ENCODE assay signal across 20 cellular contexts in genomic region chr6:26315274-26315673, GRCh38. TPM values are rescaled to one million over a fixed set of nuclear protein-coding genes. Genes with fewer than 3 reads are reported as not detected.
DNase-seq lines count a peak whose midpoint lies in the region; ATAC-seq, FAIRE-seq and TF ChIP-seq lines count a peak whose summit lies in the region.
"Had no signal": no experiment of that assay in that cellular context is flagged by ENCODE, and none has a peak within 500 bp of the region (broad histone marks: within the 10 kb centered on the region; RNA-seq: fewer than 3 reads in every experiment).

No MANE protein-coding gene starts in this region.

- H3K27me3 ChIP-seq in HepG2 (ENCODE audit: control insufficient read depth in 1 of 2, insufficient read depth in 2 of 2, low read length in 2 of 2) (no peaks in the 10 kb centered on the region), right lobe of liver (peaks cover 0 to 7% of the 10 kb centered on the region in 2 donors), neural progenitor cell (peaks cover 8% of the 10 kb centered on the region)
- H3K27me3 ChIP-seq: Peyer's patch, SJSA1 had no signal

- no peak for TF ChIP-seq POLR2A in HepG2 (IDR thresholded peaks at IDR 0.05; ENCODE audit: insufficient read depth in 1 of 2, low read depth in 2 of 2, low read length in 2 of 2)
- no peak for TF ChIP-seq POLR2A in right lobe of liver (IDR thresholded peaks at IDR 0.05)

- DNase-seq in HepG2 (ENCODE audit: low spot score) (no peak), right lobe of liver (no peak), neural progenitor cell (ENCODE audit: low spot score) (no peak), NCI-H146 (lab: John Stamatoyannopoulos, UW) (no peak), NCI-H2171 (lab: John Stamatoyannopoulos, UW) (no peak), NCI-H2081 (lab: John Stamatoyannopoulos, UW) (no peak)
- DNase-seq: CD4-positive, alpha-beta memory T cell; NCI-H187 treated with DMSO at 0.1 percent for 48 hours; NCI-H345; NCI-H524 treated with DMSO at 0.1 percent for 48 hours; NCI-H82; Peyer's patch had no signal

- H2AFZ ChIP-seq in HepG2 (ENCODE audit: low read length) (no peak overlapping the region), neural progenitor cell (replicated peaks) (no peak overlapping the region)

- H3K9me3 ChIP-seq in HepG2 (ENCODE audit: low read length) (no peaks in the 10 kb centered on the region), right lobe of liver (no peaks in the 10 kb centered on the region), neural progenitor cell (ENCODE audit: low read depth) (no peaks in the 10 kb centered on the region)
- H3K9me3 ChIP-seq: BLaER1, Peyer's patch, SJSA1 had no signal

- H3K9ac ChIP-seq in HepG2 (ENCODE audit: insufficient read depth, low read depth, low read length) (no peak overlapping the region), neural progenitor cell (no peak overlapping the region)
- H3K9ac ChIP-seq: BLaER1 had no signal

- no peak overlapping the region for H3K4me3 ChIP-seq in HepG2 (replicated peaks in 1 of 3; ENCODE audit: insufficient read depth in 1 of 3, low read depth in 2 of 3, low read length in 3 of 3)
- H3K4me3 ChIP-seq in right lobe of liver: no peak overlapping the region
- H3K4me3 ChIP-seq in neural progenitor cell: no peak overlapping the region
- H3K4me3 ChIP-seq: BLaER1, Peyer's patch, SJSA1 had no signal

- ATAC-seq in HepG2: no peak
- ATAC-seq in right lobe of liver: no peak
- ATAC-seq: HCT116 had no signal

- peak overlapping the region in 1 of 3 donors; percentile 89 for H3K27ac Mint-ChIP-seq in IgD-negative memory B cell
- H3K27ac Mint-ChIP-seq in brain: no peak overlapping the region
- no peak overlapping the region for H3K27ac Mint-ChIP-seq in neural progenitor cell

- H3K4me3 Mint-ChIP-seq in IgD-negative memory B cell: peak overlapping the region in 3 of 4 donors; percentile 27 to 76 (median 43)
- H3K4me3 Mint-ChIP-seq in brain: peak overlapping the region; percentile 15 to 86 (median 78)
- H3K4me3 Mint-ChIP-seq in neural progenitor cell: peak overlapping the region; percentile 80

- H3K79me2 ChIP-seq in HepG2 (ENCODE audit: insufficient read depth, low read length) (no peaks in the 10 kb centered on the region), neural progenitor cell (ENCODE audit: low read depth) (no peaks in the 10 kb centered on the region)

- no peak for TF ChIP-seq EP300 in HepG2 (IDR thresholded peaks at IDR 0.05; ENCODE audit: low read depth in 2 of 2, low read length in 2 of 2)
- TF ChIP-seq EP300 in HepG2 (CRISPR knock-in tag; IDR thresholded peaks at IDR 0.05; ENCODE audit: borderline replicate concordance): no peak

- in situ Hi-C loops in HepG2 (cut with HindIII; ENCODE audit: extremely low pct_ligation_motif_present, low pct_unique_long_range_greater_than_20kb): loop anchor here (10.0 to 25.0 kb wide), 2 partner anchors 140 to 1197 kb away; no protein-coding TSS in a partner anchor

- no peak for FAIRE-seq in HepG2 (lab: Jason Lieb, UNC)
- FAIRE-seq: G401.6, GM12892, H1 had no signal

- no peak for TF ChIP-seq CTCF in HepG2 (CRISPR knock-in tag; IDR thresholded peaks at IDR 0.05)
- no peak for TF ChIP-seq CTCF in right lobe of liver (IDR thresholded peaks at IDR 0.05)
- TF ChIP-seq CTCF in brain (conservative IDR thresholded peaks at IDR 0.05): no peak
- TF ChIP-seq CTCF in neural progenitor cell (IDR thresholded peaks at IDR 0.05): no peak

- intact Hi-C loops in HepG2 (cut with micrococcal nuclease; ENCODE audit: unreplicated experiment): loop anchor here (10.0 kb wide), 1 partner anchor 250 kb away; no protein-coding TSS in a partner anchor
- intact Hi-C loops in right lobe of liver (cut with DNase I): no loop called here

- H4K20me1 ChIP-seq in HepG2 (ENCODE audit: insufficient read depth, low read length) (no peaks in the 10 kb centered on the region), neural progenitor cell (ENCODE audit: low read depth) (peaks cover 3% of the 10 kb centered on the region)
- H4K20me1 ChIP-seq: BLaER1 had no signal

- H3K36me3 ChIP-seq in HepG2 (replicated peaks in 1 of 2; ENCODE audit: control insufficient read depth in 1 of 2, insufficient read depth in 2 of 2, low read length in 2 of 2) (no peaks in the 10 kb centered on the region), right lobe of liver (no peaks in the 10 kb centered on the region), neural progenitor cell (no peaks in the 10 kb centered on the region)
- H3K36me3 ChIP-seq: BLaER1, Peyer's patch, SJSA1 had no signal

- H3K9me3 Mint-ChIP-seq in IgD-negative memory B cell: peaks cover 0 to 5% (median 0%) of the 10 kb centered on the region in 3 donors
- peaks cover 0 to 15% (median 0%) of the 10 kb centered on the region in 5 experiments for H3K9me3 Mint-ChIP-seq in brain
- peaks cover 12% of the 10 kb centered on the region for H3K9me3 Mint-ChIP-seq in neural progenitor cell

- peaks cover 45% of the 10 kb centered on the region for H3F3A ChIP-seq in neural progenitor cell (ENCODE audit: low read depth)

- H3K4me2 ChIP-seq in HepG2 (ENCODE audit: low read depth, low read length) (no peak overlapping the region), neural progenitor cell (no peak overlapping the region)
- H3K4me2 ChIP-seq: BLaER1 had no signal

- BruUV-seq in HepG2 (replicated peaks; lab: Mats Ljungman, UMichigan): no TSS peak

- POLR2A ChIA-PET in HepG2 (lab: Yijun Ruan, JAX): no interaction called here

- H3K4me1 ChIP-seq in HepG2 (ENCODE audit: insufficient read depth, low read length) (peaks cover 76% of the 10 kb centered on the region), right lobe of liver (no peaks in the 10 kb centered on the region), neural progenitor cell (no peaks in the 10 kb centered on the region)

- H3K27ac ChIP-seq in HepG2 (ENCODE audit: extremely low read length, insufficient read depth, low read length) (no peak overlapping the region), right lobe of liver (no peak overlapping the region), neural progenitor cell (no peak overlapping the region)
- H3K27ac ChIP-seq: BLaER1, Peyer's patch, SJSA1 had no signal

- H3K27me3 Mint-ChIP-seq in IgD-negative memory B cell (peaks cover 18% of the 10 kb centered on the region), brain (peaks cover 49% of the 10 kb centered on the region), neural progenitor cell (ENCODE audit: insufficient read depth, low read depth) (peaks cover 30% of the 10 kb centered on the region)

- H3K4me1 Mint-ChIP-seq in IgD-negative memory B cell (peaks cover 20 to 32% (median 27%) of the 10 kb centered on the region in 3 donors), brain (peaks cover 33% of the 10 kb centered on the region), neural progenitor cell (peaks cover 23% of the 10 kb centered on the region)

- H3K36me3 Mint-ChIP-seq in IgD-negative memory B cell: peaks cover 7% of the 10 kb centered on the region
- H3K36me3 Mint-ChIP-seq in brain: no peaks in the 10 kb centered on the region
- H3K36me3 Mint-ChIP-seq in neural progenitor cell: no peaks in the 10 kb centered on the region

- CTCF ChIA-PET in HepG2 (lab: Yijun Ruan, JAX; ENCODE audit: low intra/inter-chr PET ratio, low total read pairs): no interaction called here

- 82% methylated on average over 2 of the region's 2 CpGs for WGBS in HepG2 (ENCODE audit: low lambda C conversion rate)
- 83% methylated on average over 2 of the region's 2 CpGs for WGBS in right lobe of liver (ENCODE audit: insufficient coverage, low coverage, low lambda C conversion rate, missing lambda C conversion rate)

- TF ChIP-seq RAD21 in HepG2 (CRISPR knock-in tag; IDR thresholded peaks at IDR 0.05): no peak

RNA-seq across cellular contexts. Expression of gene BTN3A2, which starts 49.7 kb away (rescaled TPM):
- total RNA-seq in HepG2 (2016; rRNA removed; fragmentation: Illumina TruSeq; extraction: Trizol) (18.9 and 21.3 TPM in 2 replicates), right lobe of liver (10 to 100 TPM in 5 of 6 experiments, 1 to 10 TPM in 1; 7.7 to 21.6 (median 15.4) TPM), neural progenitor cell (ENCODE audit: low replicate concordance) (3.2 and 5.9 TPM in 2 replicates)
- 3.4 and 4.3 TPM in 2 replicates for total RNA-seq in HepG2 (2016; cell fraction: cytosol; rRNA removed; fragmentation: Illumina TruSeq; extraction: Trizol; ENCODE audit: low read depth)
- 17.8 and 20.4 TPM in 2 replicates for total RNA-seq in HepG2 (2016; cell fraction: insoluble cytoplasmic fraction; rRNA removed; fragmentation: Illumina TruSeq; extraction: Trizol)
- 13.3 and 13.9 TPM in 2 replicates for total RNA-seq in HepG2 (2016; cell fraction: membrane; rRNA removed; fragmentation: Illumina TruSeq; extraction: Trizol)
- 16.6 and 20.6 TPM in 2 replicates for total RNA-seq in HepG2 (2016; cell fraction: nucleus; rRNA removed; fragmentation: Illumina TruSeq; extraction: Trizol)
- polyA plus RNA-seq in HepG2 (2011; rRNA removed) (36.2 and 36.3 TPM in 2 replicates), IgD-negative memory B cell (91.7 TPM), brain (ENCODE audit: insufficient read depth, low read depth, low replicate concordance) (4.1 TPM)
- 28.2 and 31.2 TPM in 2 replicates for polyA plus RNA-seq in HepG2 (2011; cell fraction: cytosol; rRNA removed)
- 36.5 and 54.5 TPM in 2 replicates for polyA plus RNA-seq in HepG2 (2011; cell fraction: nucleus; rRNA removed)
- 22.7 and 24.1 TPM in 2 replicates for polyA plus RNA-seq in HepG2 (2012)
- 3.2 and 3.3 TPM in 2 replicates for polyA plus RNA-seq in HepG2 (2016; cell fraction: cytosol; fragmentation: Illumina TruSeq; extraction: Trizol; ENCODE audit: low read depth)
- 14.2 and 14.4 TPM in 2 replicates for polyA plus RNA-seq in HepG2 (2016; cell fraction: insoluble cytoplasmic fraction; fragmentation: Illumina TruSeq; extraction: Trizol; ENCODE audit: low read depth)
- 8.3 and 9.3 TPM in 2 replicates for polyA plus RNA-seq in HepG2 (2016; cell fraction: membrane; fragmentation: Illumina TruSeq; extraction: Trizol; ENCODE audit: low read depth)
- 33.8 and 37.9 TPM in 2 replicates for polyA plus RNA-seq in HepG2 (2016; cell fraction: nucleus; fragmentation: Illumina TruSeq; extraction: Trizol; ENCODE audit: insufficient read depth, low read depth)
- polyA minus RNA-seq in HepG2 (2011; rRNA and poly(A)+ RNA removed; ENCODE audit: low replicate concordance): 35.9 and 51.8 TPM in 2 replicates
- 12.0 and 17.2 TPM in 2 replicates for polyA minus RNA-seq in HepG2 (2011; cell fraction: cytosol; rRNA and poly(A)+ RNA removed)
- 21.9 and 35.8 TPM in 2 replicates for polyA minus RNA-seq in HepG2 (2011; cell fraction: nucleus; rRNA and poly(A)+ RNA removed)
